Comparison of ENCODE assay signal across 9 cellular contexts in genomic region chr17:68498479-68499326, GRCh38. TPM values are rescaled to one million over a fixed set of nuclear protein-coding genes. Genes with fewer than 3 reads are reported as not detected.
A peak's percentile ranks its signal among the peaks of the same experiment; 100 is the strongest.
DNase-seq lines count a peak whose midpoint lies in the region; ATAC-seq lines count a peak whose summit lies in the region.
"Had no signal": no experiment of that assay in that cellular context is flagged by ENCODE, and none has a peak within 500 bp of the region (broad histone marks: within the 10 kb centered on the region; RNA-seq: fewer than 3 reads in every experiment).

No MANE protein-coding gene starts in this region.

- peak overlapping the region in 1 of 7 experiments; percentile 4 for H3K4me3 ChIP-seq in skin epidermis
- H3K4me3 ChIP-seq: A549 had no signal

- ATAC-seq in HG03196 (IDR thresholded peaks at IDR 0.05; ENCODE audit: unreplicated experiment): peak; percentile 25
- ATAC-seq: A549 had no signal

- H3K27ac ChIP-seq in skin epidermis: peak overlapping the region in 16 of 21 experiments; percentile 9 to 75 (median 64)
- H3K27ac ChIP-seq: A549 had no signal

- H3K27ac Mint-ChIP-seq in activated T-helper 2 cell treated with anti-CD3 and anti-CD28 coated beads, Interferon-gamma antibody, Interleukin-2, Interleukin-4, amounts not matched to agents 10 μg/mL and 5 μg/mL and 100 μg/mL, durations not matched to agents 14 hours and 24 hours and 36 hours: peak overlapping the region; percentile 81

- no peaks in the 10 kb centered on the region for H3K9me3 Mint-ChIP-seq in activated T-helper 2 cell treated with anti-CD3 and anti-CD28 coated beads, Interferon-gamma antibody, Interleukin-2, Interleukin-4, amounts not matched to agents 10 μg/mL and 5 μg/mL and 100 μg/mL, durations not matched to agents 14 hours and 24 hours and 36 hours

- H3K4me1 Mint-ChIP-seq in activated T-helper 2 cell treated with anti-CD3 and anti-CD28 coated beads, Interferon-gamma antibody, Interleukin-2, Interleukin-4, amounts not matched to agents 10 μg/mL and 5 μg/mL and 100 μg/mL, durations not matched to agents 14 hours and 24 hours and 36 hours (ENCODE audit: low read depth): peaks cover 28% of the 10 kb centered on the region

- peaks cover 3% of the 10 kb centered on the region for H3K27me3 Mint-ChIP-seq in activated T-helper 2 cell treated with anti-CD3 and anti-CD28 coated beads, Interferon-gamma antibody, Interleukin-2, Interleukin-4, amounts not matched to agents 10 μg/mL and 5 μg/mL and 100 μg/mL, durations not matched to agents 14 hours and 24 hours and 36 hours (ENCODE audit: low read depth)

- H3K4me3 Mint-ChIP-seq in activated T-helper 2 cell treated with anti-CD3 and anti-CD28 coated beads, Interferon-gamma antibody, Interleukin-2, Interleukin-4, amounts not matched to agents 10 μg/mL and 5 μg/mL and 100 μg/mL, durations not matched to agents 14 hours and 24 hours and 36 hours (ENCODE audit: low read depth): peak overlapping the region; percentile 38

- intact Hi-C loops in activated T-helper 2 cell treated with anti-CD3 and anti-CD28 coated beads, Interferon-gamma antibody, Interleukin-2, Interleukin-4, amounts not matched to agents 10 μg/mL and 5 μg/mL and 100 μg/mL, durations not matched to agents 14 hours and 24 hours and 36 hours (cut with micrococcal nuclease): loop anchor here (1.0 kb wide), 1 partner anchor 9 kb away; no protein-coding TSS in a partner anchor

- H3K36me3 Mint-ChIP-seq in activated T-helper 2 cell treated with anti-CD3 and anti-CD28 coated beads, Interferon-gamma antibody, Interleukin-2, Interleukin-4, amounts not matched to agents 10 μg/mL and 5 μg/mL and 100 μg/mL, durations not matched to agents 14 hours and 24 hours and 36 hours (ENCODE audit: low read depth): no peaks in the 10 kb centered on the region

- peak; percentile 8 for DNase-seq in NCI-H1092 treated with DMSO at 0.1 percent for 48 hours (lab: John Stamatoyannopoulos, UW)
- DNase-seq in NCI-H1092 (lab: John Stamatoyannopoulos, UW): no peak
- DNase-seq in activated T-helper 2 cell treated with anti-CD3 and anti-CD28 coated beads, Interferon-gamma antibody, Interleukin-2, Interleukin-4, amounts not matched to agents 10 μg/mL and 5 μg/mL and 100 μg/mL, durations not matched to agents 14 hours and 24 hours and 36 hours (ENCODE audit: low spot score): no peak
- no peak for DNase-seq in cortex of kidney (lab: John Stamatoyannopoulos, UW)
- DNase-seq in NCI-H1930 (lab: John Stamatoyannopoulos, UW): no peak
- no peak for DNase-seq in HK-2 (ENCODE audit: unreplicated experiment)

RNA-seq across cellular contexts. Expression of gene PRKAR1A, which starts 13.5 kb away (rescaled TPM):
- total RNA-seq in activated T-helper 2 cell treated with anti-CD3 and anti-CD28 coated beads, Interferon-gamma antibody, Interleukin-2, Interleukin-4, amounts not matched to agents 10 μg/mL and 5 μg/mL and 100 μg/mL, durations not matched to agents 14 hours and 24 hours and 36 hours: 263 and 265 TPM in 2 replicates

RNA-seq across cellular contexts. Expression of gene WIPI1, which starts 41.4 kb away (rescaled TPM):
- total RNA-seq in activated T-helper 2 cell treated with anti-CD3 and anti-CD28 coated beads, Interferon-gamma antibody, Interleukin-2, Interleukin-4, amounts not matched to agents 10 μg/mL and 5 μg/mL and 100 μg/mL, durations not matched to agents 14 hours and 24 hours and 36 hours: 14.0 and 15.7 TPM in 2 replicates
